ENCODE assay signal across 8 cellular contexts in the genomic region with DNA sequence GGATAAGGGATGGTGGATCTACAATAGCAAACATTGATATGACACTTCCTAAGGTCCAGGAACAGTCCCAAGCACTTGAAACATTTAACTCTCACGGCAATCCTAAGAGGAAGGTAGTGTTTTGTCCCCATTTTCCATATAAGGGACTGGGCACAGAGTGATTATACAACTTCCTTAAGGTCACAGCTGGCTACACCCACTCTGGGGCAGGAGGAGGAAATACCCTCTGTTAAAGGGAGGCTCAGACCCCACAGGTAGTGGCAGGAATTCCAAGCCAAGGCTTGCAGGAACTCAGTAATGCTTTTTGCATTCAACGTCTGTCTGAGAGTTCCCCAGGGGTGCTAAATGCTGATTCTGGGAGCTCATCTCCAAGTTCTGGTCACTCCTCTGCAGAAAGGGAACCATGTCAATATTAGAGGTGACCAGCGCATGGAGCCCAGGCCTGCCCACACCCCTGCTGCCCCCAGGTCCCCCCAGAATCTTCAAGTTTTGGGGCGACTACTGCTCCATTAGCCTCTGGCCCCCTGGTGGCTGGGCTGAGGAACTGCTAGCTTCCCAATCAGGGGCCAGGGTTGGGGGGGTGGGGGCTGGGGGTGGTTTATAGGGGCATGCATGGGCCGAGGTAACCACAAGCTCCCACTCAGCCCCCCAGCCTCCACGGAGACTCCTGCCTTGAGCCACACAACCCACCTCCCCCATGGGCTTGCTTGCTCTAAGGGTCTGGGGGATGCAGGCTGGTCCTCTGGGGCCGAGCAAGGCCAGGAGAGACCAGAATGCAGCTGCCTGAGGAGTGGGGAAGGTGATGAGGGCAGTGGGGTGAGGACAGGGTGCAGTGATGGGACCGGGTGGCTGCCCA. TPM values are rescaled to one million over a fixed set of nuclear protein-coding genes. Genes with fewer than 3 reads are reported as not detected.
A peak's percentile ranks its signal among the peaks of the same experiment; 100 is the strongest.
DNase-seq lines count a peak whose midpoint lies in the region; ATAC-seq and TF ChIP-seq lines count a peak whose summit lies in the region.

No MANE protein-coding gene starts in this region.

- H3K36me3 ChIP-seq in SU-DHL-6 (ENCODE audit: low read length) (no peaks in the 10 kb centered on the region), heart right ventricle (peaks cover 0 to 72% (median 6%) of the 10 kb centered on the region in 9 donors), upper lobe of right lung (no peaks in the 10 kb centered on the region)

- H3K4me2 ChIP-seq in SU-DHL-6 (ENCODE audit: low read depth, low read length, poor library complexity, severe bottlenecking) = no peak overlapping the region

- ATAC-seq in heart right ventricle = peak in 2 of 8 donors; percentile 5 to 23
- ATAC-seq in upper lobe of right lung = peak; percentile 31
- no peak for ATAC-seq in GM18873 (IDR thresholded peaks at IDR 0.05; ENCODE audit: low FRiP score, unreplicated experiment)

- H3K4me1 ChIP-seq in heart right ventricle (peaks cover 0 to 23% (median 3%) of the 10 kb centered on the region in 9 donors), upper lobe of right lung (no peaks in the 10 kb centered on the region)

- no peaks in the 10 kb centered on the region for H3K9me2 ChIP-seq in SU-DHL-6 (replicated peaks; ENCODE audit: insufficient read depth, low read length)

- no peaks in the 10 kb centered on the region for H3F3A ChIP-seq in SU-DHL-6 (ENCODE audit: insufficient read depth)

- WGBS in heart right ventricle, 2 donors = 29 to 30% methylated on average over 8 of the region's 8 CpGs

- intact Hi-C loops in heart right ventricle (cut with DNase I) (loop anchor here in 1 of 10 donors (10.0 kb wide), 1 partner anchor 75 kb away; no protein-coding TSS in a partner anchor), upper lobe of right lung (cut with DNase I) (no loop called here)

- H3K4me3 ChIP-seq in SU-DHL-6 (ENCODE audit: insufficient read depth, low read length, poor library complexity, severe bottlenecking) (no peak overlapping the region), heart right ventricle (no peak overlapping the region), upper lobe of right lung (no peak overlapping the region)

- H2AFZ ChIP-seq in SU-DHL-6 (ENCODE audit: low read depth, low read length, severe bottlenecking) = no peak overlapping the region

- H3K9me3 ChIP-seq in SU-DHL-6 (ENCODE audit: insufficient read depth, low read length) = no peaks in the 10 kb centered on the region
- H3K9me3 ChIP-seq in heart right ventricle = no peaks in the 10 kb centered on the region
- no peaks in the 10 kb centered on the region for H3K9me3 ChIP-seq in upper lobe of right lung

- H4K20me1 ChIP-seq in SU-DHL-6 (ENCODE audit: low read depth, low read length) = no peaks in the 10 kb centered on the region

- H3K27ac ChIP-seq in SU-DHL-6 (ENCODE audit: low read depth, low read length) = no peak overlapping the region
- no peak overlapping the region for H3K27ac ChIP-seq in heart right ventricle
- H3K27ac ChIP-seq in upper lobe of right lung = no peak overlapping the region

- peak; percentile 45 for TF ChIP-seq CTCF in SU-DHL-6 (IDR thresholded peaks at IDR 0.05; ENCODE audit: insufficient read depth, low read length, poor library complexity, severe bottlenecking)
- TF ChIP-seq CTCF in heart right ventricle (IDR thresholded peaks at IDR 0.05) = peak; percentile 47 to 83 (median 74)
- TF ChIP-seq CTCF in upper lobe of right lung (IDR thresholded peaks at IDR 0.05) = peak; percentile 81

- no peaks in the 10 kb centered on the region for H3K27me3 ChIP-seq in SU-DHL-6 (ENCODE audit: low read length)
- no peaks in the 10 kb centered on the region for H3K27me3 ChIP-seq in heart right ventricle
- H3K27me3 ChIP-seq in upper lobe of right lung = no peaks in the 10 kb centered on the region

- H3K9ac ChIP-seq in SU-DHL-6 (ENCODE audit: low read length) = no peak overlapping the region

- DNase-seq in stimulated activated CD4-positive, alpha-beta T cell treated with anti-CD3 and anti-CD28 coated beads, Interleukin-4, amount 100 ng/mL, for 1 hour = peak; percentile 28
- no peak for DNase-seq in stimulated activated CD4-positive, alpha-beta T cell treated with anti-CD3 and anti-CD28 coated beads, Interleukin-12 subunit alpha, Interleukin-12 subunit beta, amount 100 ng/mL, for 4 hours
- DNase-seq in heart right ventricle (no peak), upper lobe of right lung (no peak), SW 1271 (lab: John Stamatoyannopoulos, UW) (no peak), SHP77 (lab: John Stamatoyannopoulos, UW) (no peak)

- H3K79me2 ChIP-seq in SU-DHL-6 (ENCODE audit: insufficient read depth, low read length) = no peaks in the 10 kb centered on the region

RNA-seq across cellular contexts. Expression of a gene that starts 11.1 kb away (rescaled TPM):
- 100 to 1,000 TPM; 161 to 277 (median 171) TPM for total RNA-seq in heart right ventricle
- polyA plus RNA-seq in heart right ventricle = 100 to 1,000 TPM; 108 to 310 TPM
- total RNA-seq in upper lobe of right lung = 72.8 TPM

RNA-seq across cellular contexts. Expression of a gene that starts 11.8 kb away (rescaled TPM):
- total RNA-seq in heart right ventricle (1 to 10 TPM; 1.1 to 4.2 (median 2.5) TPM), upper lobe of right lung (0.43 TPM)
- polyA plus RNA-seq in heart right ventricle = 10 to 100 TPM in 1 of 2 donors, 1 to 10 TPM in 1; 4.0 to 22.1 TPM

RNA-seq across cellular contexts. Expression of a gene that starts 16.4 kb away (rescaled TPM):
- total RNA-seq in heart right ventricle (1 to 10 TPM in 8 of 10 donors, under 1 TPM in 2; 0.59 to 3.5 (median 1.6) TPM), upper lobe of right lung (2.9 TPM)
- 10 to 100 TPM in 1 of 2 donors, 1 to 10 TPM in 1; 3.0 to 10.7 TPM for polyA plus RNA-seq in heart right ventricle

RNA-seq across cellular contexts. Expression of a gene that starts 16.7 kb away (rescaled TPM):
- total RNA-seq in heart right ventricle (100 to 1,000 TPM in 4 of 10 donors, 10 to 100 TPM in 6; 66.5 to 166 (median 95.9) TPM), upper lobe of right lung (45.3 TPM)
- 100 to 1,000 TPM in 1 of 2 donors, 10 to 100 TPM in 1; 76.9 to 221 TPM for polyA plus RNA-seq in heart right ventricle

RNA-seq across cellular contexts. Expression of a gene that starts 37.4 kb away (rescaled TPM):
- total RNA-seq in heart right ventricle = 10 to 100 TPM in 8 of 10 donors, 1 to 10 TPM in 2; 7.2 to 18.2 (median 12.9) TPM
- 10 to 100 TPM; 15.4 to 27.4 TPM for polyA plus RNA-seq in heart right ventricle
- total RNA-seq in upper lobe of right lung = 25.7 TPM
